ENCODE assay signal across 1 cellular context in genomic region chr2:173373286-173373685, GRCh38.
TF ChIP-seq lines count a peak whose summit lies in the region.

No MANE protein-coding gene starts in this region.

TF ChIP-seq in GM23338, 12 proteins besides CTCF, POLR2A, EP300 and RAD21 (continued from another document):
- TF ChIP-seq, protein P1, sequence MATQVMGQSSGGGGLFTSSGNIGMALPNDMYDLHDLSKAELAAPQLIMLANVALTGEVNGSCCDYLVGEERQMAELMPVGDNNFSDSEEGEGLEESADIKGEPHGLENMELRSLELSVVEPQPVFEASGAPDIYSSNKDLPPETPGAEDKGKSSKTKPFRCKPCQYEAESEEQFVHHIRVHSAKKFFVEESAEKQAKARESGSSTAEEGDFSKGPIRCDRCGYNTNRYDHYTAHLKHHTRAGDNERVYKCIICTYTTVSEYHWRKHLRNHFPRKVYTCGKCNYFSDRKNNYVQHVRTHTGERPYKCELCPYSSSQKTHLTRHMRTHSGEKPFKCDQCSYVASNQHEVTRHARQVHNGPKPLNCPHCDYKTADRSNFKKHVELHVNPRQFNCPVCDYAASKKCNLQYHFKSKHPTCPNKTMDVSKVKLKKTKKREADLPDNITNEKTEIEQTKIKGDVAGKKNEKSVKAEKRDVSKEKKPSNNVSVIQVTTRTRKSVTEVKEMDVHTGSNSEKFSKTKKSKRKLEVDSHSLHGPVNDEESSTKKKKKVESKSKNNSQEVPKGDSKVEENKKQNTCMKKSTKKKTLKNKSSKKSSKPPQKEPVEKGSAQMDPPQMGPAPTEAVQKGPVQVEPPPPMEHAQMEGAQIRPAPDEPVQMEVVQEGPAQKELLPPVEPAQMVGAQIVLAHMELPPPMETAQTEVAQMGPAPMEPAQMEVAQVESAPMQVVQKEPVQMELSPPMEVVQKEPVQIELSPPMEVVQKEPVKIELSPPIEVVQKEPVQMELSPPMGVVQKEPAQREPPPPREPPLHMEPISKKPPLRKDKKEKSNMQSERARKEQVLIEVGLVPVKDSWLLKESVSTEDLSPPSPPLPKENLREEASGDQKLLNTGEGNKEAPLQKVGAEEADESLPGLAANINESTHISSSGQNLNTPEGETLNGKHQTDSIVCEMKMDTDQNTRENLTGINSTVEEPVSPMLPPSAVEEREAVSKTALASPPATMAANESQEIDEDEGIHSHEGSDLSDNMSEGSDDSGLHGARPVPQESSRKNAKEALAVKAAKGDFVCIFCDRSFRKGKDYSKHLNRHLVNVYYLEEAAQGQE (IDR thresholded peaks at IDR 0.05; ENCODE audit: unreplicated experiment) = no peak
